ENCODE assay signal across 14 cellular contexts in the genomic region with DNA sequence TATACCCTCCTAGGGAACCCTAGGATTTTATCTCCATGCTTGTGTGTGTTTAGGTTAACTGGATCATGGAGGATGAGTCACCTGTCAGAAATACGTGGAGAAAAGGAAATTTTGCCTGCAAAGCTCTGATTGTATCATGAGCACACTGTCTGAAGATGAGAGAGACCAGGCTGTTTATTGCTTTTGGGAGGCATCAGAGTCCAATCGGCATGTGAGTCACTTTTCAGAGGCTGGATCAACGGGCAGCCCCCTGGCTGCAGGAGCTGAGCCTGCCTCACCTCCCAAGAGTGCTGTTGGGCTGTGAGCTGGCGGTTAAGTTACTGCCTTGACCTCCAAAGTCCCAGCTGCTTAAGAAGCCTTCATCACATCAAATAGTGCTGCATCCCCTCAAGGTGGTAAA. TPM values are rescaled to one million over a fixed set of nuclear protein-coding genes. Genes with fewer than 3 reads are reported as not detected.
A peak's percentile ranks its signal among the peaks of the same experiment; 100 is the strongest.
DNase-seq lines count a peak whose midpoint lies in the region; ATAC-seq and TF ChIP-seq lines count a peak whose summit lies in the region.
"Had no signal": no experiment of that assay in that cellular context is flagged by ENCODE, and none has a peak within 500 bp of the region (broad histone marks: within the 10 kb centered on the region; RNA-seq: fewer than 3 reads in every experiment).

No MANE protein-coding gene starts in this region.

- DNase-seq in BJ (ENCODE audit: low read depth) (peak; percentile 71), MG63 (peak; percentile 90), choroid plexus epithelial cell (ENCODE audit: low read depth) (peak; percentile 78), neuronal stem cell (ENCODE audit: low spot score) (no peak), NCI-H69 (lab: John Stamatoyannopoulos, UW) (no peak), KBM-7 (no peak)
- DNase-seq: activated CD8-positive, alpha-beta T cell treated with anti-CD3 and anti-CD28 coated beads, Interleukin-2, amount 10 ng/mL, durations not matched to agents 7 days and 5 days; CD8-positive, alpha-beta memory T cell; midbrain had no signal

- POLR2A ChIA-PET in BJ (lab: Charles Lee), result no interaction called here

- no peak overlapping the region for H2BK5ac ChIP-seq in neuronal stem cell (ENCODE audit: low read length)

- no peak overlapping the region for H4K91ac ChIP-seq in neuronal stem cell (ENCODE audit: low read depth, low read length, poor library complexity)

- no peak overlapping the region for H3K14ac ChIP-seq in neuronal stem cell (ENCODE audit: low read length)

- H2BK15ac ChIP-seq in neuronal stem cell (ENCODE audit: low read length), result no peak overlapping the region

- no peak overlapping the region for H3K4me2 ChIP-seq in neuronal stem cell (ENCODE audit: insufficient read depth, low read length, poor library complexity, severe bottlenecking)
- H3K4me2 ChIP-seq: GM23338 had no signal

- H2AK5ac ChIP-seq in neuronal stem cell (ENCODE audit: low read depth, low read length), result no peak overlapping the region

- 61 to 64% methylated on average over 4 of the region's 4 CpGs for WGBS in mesodermal cell (ENCODE audit: insufficient coverage in 2 of 2), 2 experiments
- WGBS in neuronal stem cell (ENCODE audit: extremely low coverage in 2 of 2, insufficient read length in 2 of 2, insufficient replicate concordance in 1 of 2), 2 donors, result no CpG with 5 or more reads among the region's 4 CpGs

- no peak overlapping the region for H2BK120ac ChIP-seq in neuronal stem cell (ENCODE audit: low read depth, low read length)

- no peaks in the 10 kb centered on the region for H3K36me3 ChIP-seq in BJ (ENCODE audit: control insufficient read depth, insufficient read depth, low read length)
- H3K36me3 ChIP-seq in MG63, result no peaks in the 10 kb centered on the region
- H3K36me3 ChIP-seq in mesodermal cell (ENCODE audit: control insufficient read depth, insufficient read depth, low read length), result no peaks in the 10 kb centered on the region
- no peaks in the 10 kb centered on the region for H3K36me3 ChIP-seq in neuronal stem cell (replicated peaks in 1 of 2; ENCODE audit: control insufficient read depth in 2 of 2, insufficient read depth in 2 of 2, low read length in 2 of 2)
- H3K36me3 ChIP-seq: stomach had no signal

- no peak overlapping the region for H2AFZ ChIP-seq in neuronal stem cell (ENCODE audit: low read length)
- H2AFZ ChIP-seq: GM23338 had no signal

- peak overlapping the region; percentile 47 for H3K27ac ChIP-seq in mesodermal cell (ENCODE audit: low read depth, low read length, severe bottlenecking)
- no peak overlapping the region for H3K27ac ChIP-seq in neuronal stem cell (replicated peaks; ENCODE audit: low read length)
- H3K27ac ChIP-seq: stomach had no signal

- no peak for ATAC-seq in activated CD4-positive, CD25-positive, alpha-beta regulatory T cell treated with anti-CD3 and anti-CD28 coated beads, Interleukin-2, amount 50 U/mL, for 24 hours
- ATAC-seq: activated CD8-positive, alpha-beta T cell treated with anti-CD3 and anti-CD28 coated beads, Interleukin-2, amount 10 ng/mL, durations not matched to agents 7 days and 5 days; activated naive CD4-positive, alpha-beta T cell treated with anti-CD3 and anti-CD28 coated beads, Interleukin-2, amount 50 U/mL, for 72 hours; GM23338 had no signal

- peak; percentile 78 for TF ChIP-seq CTCF in BJ (IDR thresholded peaks at IDR 0.05; ENCODE audit: insufficient read depth, low read depth, low read length)
- peak; percentile 70 for TF ChIP-seq CTCF in choroid plexus epithelial cell (conservative IDR thresholded peaks at IDR 0.05; ENCODE audit: low read depth, low read length)

- H3K4me1 ChIP-seq in mesodermal cell (ENCODE audit: control insufficient read depth, insufficient read depth, low read length, poor library complexity, severe bottlenecking) (peaks cover 24% of the 10 kb centered on the region), neuronal stem cell (ENCODE audit: control insufficient read depth in 2 of 2, insufficient read depth in 1 of 2, low read depth in 1 of 2, low read length in 2 of 2) (no peaks in the 10 kb centered on the region)

- no peak overlapping the region for H3K9ac ChIP-seq in neuronal stem cell (ENCODE audit: low read depth, low read length, poor library complexity)

- no peak overlapping the region for H3K23ac ChIP-seq in neuronal stem cell (ENCODE audit: low read depth, low read length, poor library complexity)

- H3K9me3 ChIP-seq in MG63 (no peaks in the 10 kb centered on the region), mesodermal cell (ENCODE audit: control insufficient read depth, low read length) (peaks cover under 1% of the 10 kb centered on the region), neuronal stem cell (replicated peaks in 1 of 2; ENCODE audit: control insufficient read depth in 2 of 2, insufficient read depth in 1 of 2, low read depth in 1 of 2, low read length in 2 of 2) (no peaks in the 10 kb centered on the region)
- H3K9me3 ChIP-seq: stomach had no signal

- CTCF ChIA-PET in BJ (lab: Yijun Ruan, JAX), result interaction anchor here (0.7 to 1.4 kb wide), 3 partner anchors 12 to 79 kb away, joined by 3 to 6 read pairs (median 4); no protein-coding TSS in a partner anchor

- H3K79me1 ChIP-seq in neuronal stem cell (ENCODE audit: low read depth, low read length), result no peaks in the 10 kb centered on the region

- H3K27me3 ChIP-seq in BJ (ENCODE audit: control insufficient read depth, insufficient read depth, low read length) (0 out of 2 replicates have a peak, but pooled peaks cover 2% of the 10 kb centered on the region), MG63 (no peaks in the 10 kb centered on the region), neuronal stem cell (ENCODE audit: control insufficient read depth in 3 of 3, insufficient read depth in 3 of 3, low read depth in 1 of 3, low read length in 3 of 3) (peaks cover 0 to 6% (median 0%) of the 10 kb centered on the region in 3 experiments)
- H3K27me3 ChIP-seq: stomach had no signal

- H3K4me3 ChIP-seq in BJ (ENCODE audit: low read depth, low read length) (no peak overlapping the region), MG63 (no peak overlapping the region), choroid plexus epithelial cell (ENCODE audit: low read depth, low read length) (no peak overlapping the region), mesodermal cell (ENCODE audit: extremely low read depth, insufficient read depth, low read length, poor library complexity, severe bottlenecking) (no peak overlapping the region), neuronal stem cell (ENCODE audit: low read length in 2 of 2) (no peak overlapping the region)
- H3K4me3 ChIP-seq: GM23338, stomach had no signal

- in situ Hi-C loops in KBM-7 (cut with MboI; ENCODE audit: low pct_unique_long_range_greater_than_20kb, low sequenced_read_pairs), result no loop called here

- no peak overlapping the region for H3K4ac ChIP-seq in neuronal stem cell (ENCODE audit: low read length)

- H2BK12ac ChIP-seq in neuronal stem cell (ENCODE audit: low read length), result no peak overlapping the region

- H4K8ac ChIP-seq in neuronal stem cell (ENCODE audit: low read depth, low read length), result no peak overlapping the region

- H3K18ac ChIP-seq in neuronal stem cell (ENCODE audit: low read length), result no peak overlapping the region

RNA-seq across cellular contexts. Expression of a gene that starts 41.5 kb away (rescaled TPM):
- polyA plus RNA-seq in BJ (2011; rRNA removed), result 10.6 and 11.7 TPM in 2 replicates
- polyA minus RNA-seq in BJ (2011; rRNA and poly(A)+ RNA removed), result 7.2 and 8.1 TPM in 2 replicates
- 7.0 and 13.3 TPM in 2 replicates for total RNA-seq in MG63 (2014; rRNA removed; shearing (Covaris generic); ENCODE audit: low replicate concordance)
- 13.9 TPM for polyA plus RNA-seq in mesodermal cell (2013, experiment 1 of 2)
- polyA plus RNA-seq in mesodermal cell (2013, experiment 2 of 2), result 12.1 TPM
- polyA plus RNA-seq in neuronal stem cell (2013, experiment 1 of 2), result 17.1 TPM
- polyA plus RNA-seq in neuronal stem cell (2013, experiment 2 of 2), result 17.1 TPM

Comparison
In these comparisons a context has a peak if more than half of its experiments do, and no peak if none do; other contexts are left out.
1. DNase-seq: peak in BJ (single experiment), MG63 (single experiment) and choroid plexus epithelial cell (single experiment); none in neuronal stem cell (single experiment), NCI-H69 (single experiment) and KBM-7 (single experiment).